Comparison of ENCODE assay signal across 10 cellular contexts in the genomic region with DNA sequence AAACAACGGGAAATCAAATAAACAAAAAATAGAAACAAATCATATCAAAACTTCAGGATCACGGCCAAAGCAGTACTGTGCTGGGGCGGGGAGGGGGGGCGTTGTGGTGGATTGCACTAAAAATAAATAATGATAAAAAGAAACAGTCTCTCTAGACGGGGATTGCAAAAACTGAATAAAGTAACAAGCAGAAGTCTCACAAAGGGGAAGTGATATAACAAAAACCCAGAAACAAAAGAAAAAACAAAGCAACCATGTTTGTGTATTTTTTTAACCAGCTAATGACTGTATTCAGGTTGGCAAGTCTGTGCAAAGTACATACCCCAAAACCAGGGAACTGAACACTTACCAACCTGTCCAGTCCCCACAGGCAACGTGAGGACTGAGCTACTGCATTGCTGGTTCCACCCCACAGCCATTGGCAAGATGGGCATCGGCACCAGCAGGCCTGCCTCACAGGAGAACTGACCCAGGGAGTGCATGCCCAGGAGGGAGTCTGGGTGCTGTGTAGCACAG. TPM values are rescaled to one million over a fixed set of nuclear protein-coding genes. Genes with fewer than 3 reads are reported as not detected.
DNase-seq lines count a peak whose midpoint lies in the region; ATAC-seq, FAIRE-seq and TF ChIP-seq lines count a peak whose summit lies in the region.
"Had no signal": no experiment of that assay in that cellular context is flagged by ENCODE, and none has a peak within 500 bp of the region (broad histone marks: within the 10 kb centered on the region; RNA-seq: fewer than 3 reads in every experiment).

No MANE protein-coding gene starts in this region.

- peak overlapping the region in 1 of 2 experiments; percentile 24; a peak in 2 of 4 replicates for H4K8ac ChIP-seq in IMR-90 (ENCODE audit: low read depth in 2 of 2, low read length in 2 of 2)

- H3K36me3 Mint-ChIP-seq in activated T-helper 17 cell treated with anti-CD3 and anti-CD28 coated beads, Interleukin-2, amount 50 U/mL, for 72 hours (ENCODE audit: low read depth): no peaks in the 10 kb centered on the region

- peak overlapping the region; percentile 29 for H2AK9ac ChIP-seq in IMR-90 (replicated peaks; ENCODE audit: low read depth, low read length, poor library complexity)

- peak overlapping the region; percentile 17 for H3K4me3 Mint-ChIP-seq in activated T-helper 17 cell treated with anti-CD3 and anti-CD28 coated beads, Interleukin-2, amount 50 U/mL, for 72 hours

- no peak overlapping the region for H2BK20ac ChIP-seq in IMR-90 (ENCODE audit: low read depth, low read length)

- peaks cover 55% of the 10 kb centered on the region for H3K4me1 Mint-ChIP-seq in activated T-helper 17 cell treated with anti-CD3 and anti-CD28 coated beads, Interleukin-2, amount 50 U/mL, for 72 hours

- FAIRE-seq in keratinocyte (lab: Jason Lieb, UNC): no peak

- peak overlapping the region; percentile 63 for H2BK5ac ChIP-seq in IMR-90 (ENCODE audit: low read depth, low read length, poor library complexity, severe bottlenecking)

- POLR2A ChIA-PET in IMR-90 (lab: Charles Lee; ENCODE audit: unreplicated experiment): no interaction called here
- POLR2A ChIA-PET in GM10248 (lab: Yijun Ruan, JAX): no interaction called here

- H3K79me2 ChIP-seq in keratinocyte (ENCODE audit: control insufficient read depth, insufficient read depth, low read length): peaks cover 92% of the 10 kb centered on the region

- H3K27ac Mint-ChIP-seq in activated T-helper 17 cell treated with anti-CD3 and anti-CD28 coated beads, Interleukin-2, amount 50 U/mL, for 72 hours: peak overlapping the region; percentile 77

- H4K5ac ChIP-seq in IMR-90 (ENCODE audit: low read depth, low read length): peak overlapping the region; percentile 60

- H3K9me1 ChIP-seq in IMR-90 (ENCODE audit: insufficient read depth, low read length) (peaks cover 48% of the 10 kb centered on the region), keratinocyte (ENCODE audit: control insufficient read depth, extremely low read depth, insufficient read depth, low read length) (peaks cover 16% of the 10 kb centered on the region)

- TF ChIP-seq RAD21 in IMR-90 (IDR thresholded peaks at IDR 0.05; ENCODE audit: low read length): no peak

- H3K9me3 Mint-ChIP-seq in activated T-helper 17 cell treated with anti-CD3 and anti-CD28 coated beads, Interleukin-2, amount 50 U/mL, for 72 hours: no peaks in the 10 kb centered on the region

- H3K56ac ChIP-seq in IMR-90 (ENCODE audit: extremely low read depth, insufficient read depth, low read length): no peak overlapping the region

- peak overlapping the region; percentile 63 for H3K18ac ChIP-seq in IMR-90 (ENCODE audit: low read depth, low read length)

- H3K9me3 ChIP-seq in IMR-90 (ENCODE audit: control insufficient read depth, insufficient read depth, low read length) (no peaks in the 10 kb centered on the region), keratinocyte (ENCODE audit: control insufficient read depth, low read depth, low read length) (no peaks in the 10 kb centered on the region), subcutaneous abdominal adipose tissue (ENCODE audit: control insufficient read depth in 5 of 5, low read length in 5 of 5) (no peaks in the 10 kb centered on the region)
- H3K9me3 ChIP-seq: gastroesophageal sphincter had no signal

- BruUV-seq in IMR-90 (replicated peaks; lab: Mats Ljungman, UMichigan): no TSS peak

- H2AK5ac ChIP-seq in IMR-90 (ENCODE audit: low read depth, low read length): peak overlapping the region; percentile 50; the same call in 1 of the 2 replicates

- H3K27me3 ChIP-seq in IMR-90 (ENCODE audit: control insufficient read depth, insufficient read depth, low read length) (no peaks in the 10 kb centered on the region), keratinocyte (ENCODE audit: control insufficient read depth, extremely low read depth, insufficient read depth, low read length) (no peaks in the 10 kb centered on the region), subcutaneous abdominal adipose tissue (ENCODE audit: control insufficient read depth in 5 of 5, insufficient read depth in 4 of 5, low read length in 5 of 5) (no peaks in the 10 kb centered on the region)
- H3K27me3 ChIP-seq: gastroesophageal sphincter had no signal

- H3K27ac ChIP-seq in IMR-90 (ENCODE audit: insufficient read depth, low read length) (peak overlapping the region; percentile 63; the same call in 1 of the 2 replicates), keratinocyte (ENCODE audit: control insufficient read depth, insufficient read depth, low read length) (peak overlapping the region; percentile 81), subcutaneous abdominal adipose tissue (ENCODE audit: low read depth, low read length) (peak overlapping the region; percentile 34)

- H3K4me2 ChIP-seq in IMR-90 (ENCODE audit: low read depth, low read length): peak overlapping the region; percentile 48
- peak overlapping the region; percentile 61 for H3K4me2 ChIP-seq in keratinocyte (ENCODE audit: control insufficient read depth, extremely low read depth, insufficient read depth, low read depth, low read length)

- no CpG with 5 or more reads among the region's 7 CpGs for WGBS in IMR-90 (ENCODE audit: extremely low coverage in 2 of 2, insufficient read length in 1 of 2), 2 experiments

- CTCF ChIA-PET in IMR-90 (lab: Yijun Ruan, JAX) (interaction anchor here (0.6 kb wide), 1 partner anchor 12 kb away, joined by 3 read pairs; no protein-coding TSS in a partner anchor), GM10248 (lab: Yijun Ruan, JAX) (interaction anchor here (1.1 to 4.7 kb wide), 3 partner anchors 9 to 25 kb away, joined by 4 to 16 read pairs (median 14); no protein-coding TSS in a partner anchor)

- H2AFZ ChIP-seq in IMR-90 (replicated peaks; ENCODE audit: low read length, poor library complexity) (no peak overlapping the region), keratinocyte (ENCODE audit: control insufficient read depth, low read length) (no peak overlapping the region)

- peaks cover 46 to 73% of the 10 kb centered on the region in 2 experiments for H3K79me1 ChIP-seq in IMR-90 (ENCODE audit: low read depth in 1 of 2, low read length in 2 of 2)

- ATAC-seq in IMR-90 (ENCODE audit: low read depth) (peak; percentile 33), GM18517 (IDR thresholded peaks at IDR 0.05; ENCODE audit: unreplicated experiment) (no peak)
- no peak for ATAC-seq in activated T-helper 17 cell treated with anti-CD3 and anti-CD28 coated beads, Interleukin-2, amount 50 U/mL, for 72 hours (replicated peaks)
- ATAC-seq: gastroesophageal sphincter had no signal

- no peak overlapping the region for H3K4me3 ChIP-seq in IMR-90 (ENCODE audit: insufficient read depth, low read depth, low read length)
- peak overlapping the region in 1 of 3 experiments; percentile 39 for H3K4me3 ChIP-seq in keratinocyte (ENCODE audit: control insufficient read depth in 2 of 3, extremely low read depth in 1 of 3, insufficient read depth in 2 of 3, low read depth in 1 of 3, low read length in 3 of 3)
- peak overlapping the region; percentile 0 to 62 (median 36) for H3K4me3 ChIP-seq in subcutaneous abdominal adipose tissue (ENCODE audit: low read depth in 1 of 5, low read length in 5 of 5)
- H3K4me3 ChIP-seq: gastroesophageal sphincter had no signal

- no peak overlapping the region for H2BK120ac ChIP-seq in IMR-90 (ENCODE audit: low read depth, low read length)

- H3K4me1 ChIP-seq in IMR-90 (ENCODE audit: control insufficient read depth, insufficient read depth, low read length) (peaks cover 14% of the 10 kb centered on the region), keratinocyte (ENCODE audit: control insufficient read depth, extremely low read depth, insufficient read depth, low read length) (peaks cover 64% of the 10 kb centered on the region), subcutaneous abdominal adipose tissue (ENCODE audit: control insufficient read depth in 5 of 5, insufficient read depth in 5 of 5, low read length in 5 of 5) (peaks cover 8 to 61% (median 55%) of the 10 kb centered on the region in 5 donors)

- 0 out of 2 replicates have a peak overlapping the region, but pooled peaks have one; percentile 29 for H4K91ac ChIP-seq in IMR-90 (ENCODE audit: insufficient read depth, low read depth, low read length)

- H3K23ac ChIP-seq in IMR-90 (ENCODE audit: low read depth, low read length): peak overlapping the region; percentile 64

- DNase-seq in IMR-90 (no peak), keratinocyte (ENCODE audit: low read depth, low spot score) (no peak), RPMI8226 (no peak), GM10248 (ENCODE audit: extremely low spot score) (no peak)
- no peak for DNase-seq in activated naive CD4-positive, alpha-beta T cell (lab: John Stamatoyannopoulos, UW)
- DNase-seq: activated naive CD4-positive, alpha-beta T cell treated with Interleukin-2 at 50 U/mL for 16 hours had no signal

- intact Hi-C loops in IMR-90 (cut with micrococcal nuclease): no loop called here

- peak overlapping the region; percentile 81 for H3K14ac ChIP-seq in IMR-90 (replicated peaks; ENCODE audit: low read depth, low read length)

- no peaks in the 10 kb centered on the region for H3K36me3 ChIP-seq in IMR-90 (ENCODE audit: control insufficient read depth, insufficient read depth, low read length)
- H3K36me3 ChIP-seq in keratinocyte (ENCODE audit: control insufficient read depth in 2 of 2, extremely low read depth in 1 of 2, insufficient read depth in 2 of 2, low read length in 2 of 2): no peaks in the 10 kb centered on the region
- H3K36me3 ChIP-seq in subcutaneous abdominal adipose tissue (ENCODE audit: control insufficient read depth in 5 of 5, insufficient read depth in 5 of 5, low read length in 5 of 5): no peaks in the 10 kb centered on the region
- H3K36me3 ChIP-seq: gastroesophageal sphincter had no signal

- dilution Hi-C loops in IMR-90 (cut with HindIII; ENCODE audit: low sequenced_read_pairs, unreplicated experiment): no loop called here
- dilution Hi-C loops in keratinocyte (cut with MboI; ENCODE audit: extremely low pct_ligation_motif_present, low sequenced_read_pairs): no loop called here

- peak overlapping the region; percentile 67 for H3K4ac ChIP-seq in IMR-90 (ENCODE audit: low read depth, low read length)

- TF ChIP-seq POLR2A in IMR-90 (IDR thresholded peaks at IDR 0.05; ENCODE audit: low read depth, low read length): no peak

- in situ Hi-C loops in IMR-90 (cut with MboI; ENCODE audit: low sequenced_read_pairs): no loop called here

- no peaks in the 10 kb centered on the region for H3K27me3 Mint-ChIP-seq in activated T-helper 17 cell treated with anti-CD3 and anti-CD28 coated beads, Interleukin-2, amount 50 U/mL, for 72 hours

- H3K9ac ChIP-seq in IMR-90 (ENCODE audit: low read depth, low read length) (peak overlapping the region; percentile 33; the same call in 1 of the 2 replicates), keratinocyte (ENCODE audit: control insufficient read depth, extremely low read depth, insufficient read depth, low read length) (peak overlapping the region; percentile 46), subcutaneous abdominal adipose tissue (ENCODE audit: low read length in 5 of 5) (peak overlapping the region in 2 of 5 donors; percentile 41 to 57)

- no peak for TF ChIP-seq CTCF in IMR-90 (conservative IDR thresholded peaks at IDR 0.05; ENCODE audit: low read depth, low read length)
- TF ChIP-seq CTCF in keratinocyte (optimal IDR thresholded peaks at IDR 0.05 in 1 of 3, IDR thresholded peaks at IDR 0.05 in 1 of 3, conservative IDR thresholded peaks at IDR 0.05 in 1 of 3; ENCODE audit: extremely low read depth in 1 of 3, insufficient read depth in 2 of 3, low read length in 3 of 3): no peak
- TF ChIP-seq CTCF in GM10248 (IDR thresholded peaks at IDR 0.05; ENCODE audit: control extremely low read depth, extremely low read depth, low read depth, missing control alignments): no peak

- no peak overlapping the region for H2BK15ac ChIP-seq in IMR-90 (ENCODE audit: low read depth, low read length)

- peaks cover 73% of the 10 kb centered on the region for H4K20me1 ChIP-seq in IMR-90 (ENCODE audit: insufficient read depth, low read length)
- H4K20me1 ChIP-seq in keratinocyte (ENCODE audit: control insufficient read depth, extremely low read depth, insufficient read depth, low read length): peaks cover 18% of the 10 kb centered on the region

RNA-seq across cellular contexts. Expression of gene BICD2, which starts 24.1 kb away (rescaled TPM):
- 35.7 and 42.2 TPM in 2 replicates for total RNA-seq in IMR-90 (2012; rRNA removed)
- polyA plus RNA-seq in IMR-90 (2012; rRNA removed) (21.1 and 21.5 TPM in 2 replicates), keratinocyte (26.9 to 47.3 TPM (median 41.9 TPM) in 3 replicates)
- 13.1 and 22.4 TPM in 2 replicates for polyA plus RNA-seq in IMR-90 (2012; cell fraction: cytosol; rRNA removed)
- polyA plus RNA-seq in IMR-90 (2012; cell fraction: nucleus; rRNA removed; ENCODE audit: low replicate concordance): 13.6 and 16.6 TPM in 2 replicates
- 10 to 100 TPM; 14.2 to 24.9 TPM for total RNA-seq in activated T-helper 17 cell treated with anti-CD3 and anti-CD28 coated beads, Interleukin-2, amount 50 U/mL, for 72 hours
- polyA plus RNA-seq in keratinocyte (2011; ENCODE audit: low read depth): 97.4 TPM
- polyA plus RNA-seq in keratinocyte (2011; cell fraction: cytosol; rRNA removed): 42.9 and 60.3 TPM in 2 replicates
- 76.7 and 81.0 TPM in 2 replicates for polyA plus RNA-seq in keratinocyte (2011; cell fraction: nucleus; rRNA removed)
- 63.7 and 91.3 TPM in 2 replicates for polyA plus RNA-seq in keratinocyte (2012; ENCODE audit: low replicate concordance)
- polyA minus RNA-seq in keratinocyte: 38.6 to 50.1 TPM (median 44.3 TPM) in 3 replicates
- 57.0 TPM for polyA minus RNA-seq in keratinocyte (2011; cell fraction: cytosol; rRNA and poly(A)+ RNA removed)
- polyA minus RNA-seq in keratinocyte (2011; cell fraction: nucleus; rRNA and poly(A)+ RNA removed): 45.6 and 62.4 TPM in 2 replicates
